ENCODE assay signal across 33 cellular contexts in the genomic region with DNA sequence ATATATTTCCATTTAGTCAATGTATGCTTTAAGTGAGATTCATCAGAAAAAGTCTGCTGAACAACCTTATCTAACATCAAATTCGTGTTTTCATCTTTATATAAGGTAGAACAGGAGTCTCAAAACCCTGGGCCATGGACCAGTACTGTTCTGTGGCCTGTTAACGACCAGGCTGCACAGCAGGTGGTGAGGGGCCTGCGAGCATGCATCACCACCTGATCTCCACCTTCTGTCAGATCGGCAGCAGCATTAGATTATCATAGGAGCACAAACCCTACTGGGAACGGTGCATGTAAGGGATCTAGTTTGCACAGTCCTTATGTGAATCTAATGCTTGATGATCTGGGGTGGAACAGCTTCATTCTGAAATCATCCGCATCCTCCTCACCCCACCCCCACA. TPM values are rescaled to one million over a fixed set of nuclear protein-coding genes. Genes with fewer than 3 reads are reported as not detected.
"Had no signal": no experiment of that assay in that cellular context is flagged by ENCODE, and none has a peak within 500 bp of the region (broad histone marks: within the 10 kb centered on the region; RNA-seq: fewer than 3 reads in every experiment).

No MANE protein-coding gene starts in this region.

- H3K27ac ChIP-seq: brain microvascular endothelial cell, Peyer's patch, SJSA1 had no signal

- H3K9me3 ChIP-seq: Peyer's patch, SJSA1, SK-N-SH had no signal

- H3K36me3 ChIP-seq: brain microvascular endothelial cell, Peyer's patch had no signal

- H3K9ac ChIP-seq: SK-N-SH had no signal

- DNase-seq: activated B cell treated with CpG ODN at 0.5 μM for 24 hours; activated CD4-positive, alpha-beta memory T cell treated with anti-CD3 and anti-CD28 coated beads, Interleukin-2, amount 10 ng/mL, durations not matched to agents 7 days and 5 days; activated CD4-positive, alpha-beta T cell treated with anti-CD3 and anti-CD28 coated beads for 4 hours; activated CD4-positive, CD25-positive, alpha-beta regulatory T cell treated with anti-CD3 and anti-CD28 coated beads, Interleukin-2, amount 50 U/mL, for 72 hours; activated CD8-positive, alpha-beta memory T cell treated with anti-CD3 and anti-CD28 coated beads for 24 hours; activated CD8-positive, alpha-beta memory T cell treated with anti-CD3 and anti-CD28 coated beads, Interleukin-2, amount 10 ng/mL, durations not matched to agents 7 days and 5 days; activated CD8-positive, alpha-beta memory T cell treated with anti-CD3 and anti-CD28 coated beads, Interleukin-2, amount 50 U/mL, for 48 hours; activated effector memory CD4-positive, alpha-beta T cell treated with Interleukin-2 at 50 U/mL for 16 hours; activated naive CD4-positive, alpha-beta T cell treated with anti-CD3 and anti-CD28 coated beads, Interleukin-2, amount 50 U/mL, for 16 hours; activated naive CD8-positive, alpha-beta T cell treated with anti-CD3 and anti-CD28 coated beads for 36 hours; activated T-cell treated with anti-CD3 and anti-CD28 coated beads, Interleukin-2, amount 50 U/mL, for 48 hours; amniotic stem cell; aorta; brain microvascular endothelial cell; central memory CD4-positive, alpha-beta T cell; Karpas-422; KBM-7; NCI-H1092; NCI-H1436 treated with DMSO at 0.1 percent for 48 hours; NCI-H1694 treated with DMSO at 0.1 percent for 48 hours; NCI-H2029; NCI-H2107; NCI-H510A; NCI-H69; NK-92 treated with Interleukin-12 subunit alpha and Interleukin-12 subunit beta, amount 100 ng/mL, for 24 hours; PC-3; Peyer's patch; RPMI8226; SHP77 treated with DMSO at 0.1 percent for 48 hours; SK-N-SH had no signal

- H3K4me2 ChIP-seq: SK-N-SH had no signal

- H3K4me3 ChIP-seq: Peyer's patch, SJSA1 had no signal

- ATAC-seq: activated CD8-positive, alpha-beta memory T cell treated with anti-CD3 and anti-CD28 coated beads, Interleukin-2, amount 10 ng/mL, durations not matched to agents 7 days and 5 days; PC-3 had no signal

- H3K27me3 ChIP-seq: brain microvascular endothelial cell, Peyer's patch, SJSA1 had no signal

RNA-seq across cellular contexts. Expression of gene TDO2, which starts 47.0 kb away (rescaled TPM):
- total RNA-seq: activated B cell treated with CpG ODN at 0.5 μM for 24 hours; activated CD4-positive, alpha-beta memory T cell treated with anti-CD3 and anti-CD28 coated beads, Interleukin-2, amount 10 ng/mL, durations not matched to agents 7 days and 5 days; activated CD8-positive, alpha-beta memory T cell treated with anti-CD3 and anti-CD28 coated beads, Interleukin-2, amount 10 ng/mL, durations not matched to agents 7 days and 5 days; MCF 10A; PC-3 had no signal
- polyA plus RNA-seq: IgD-negative memory B cell, SK-N-SH had no signal
